20 cellular contexts compared by ENCODE assay signal in the genomic region with DNA sequence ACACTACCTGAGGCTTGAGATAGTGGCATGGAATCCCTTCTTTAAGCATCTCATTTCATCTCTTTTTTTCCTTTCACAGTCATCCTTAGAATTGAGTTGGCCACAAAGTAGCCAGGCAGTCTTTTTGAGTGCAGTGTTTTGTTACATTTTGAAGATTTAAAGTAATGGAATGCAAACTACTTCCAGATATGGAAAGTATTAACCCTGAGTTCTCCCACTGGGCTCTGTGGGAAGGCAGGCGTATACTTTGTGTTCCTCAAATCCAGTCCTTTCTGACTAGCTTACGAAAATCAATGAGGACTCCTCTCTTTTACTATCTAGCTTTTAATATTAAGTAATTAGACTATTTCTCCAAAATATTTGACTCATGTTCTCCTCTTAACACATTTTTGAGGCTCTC. TPM values are rescaled to one million over a fixed set of nuclear protein-coding genes. Genes with fewer than 3 reads are reported as not detected.
A peak's percentile ranks its signal among the peaks of the same experiment; 100 is the strongest.
DNase-seq lines count a peak whose midpoint lies in the region; ATAC-seq and TF ChIP-seq lines count a peak whose summit lies in the region.
"Had no signal": no experiment of that assay in that cellular context is flagged by ENCODE, and none has a peak within 500 bp of the region (broad histone marks: within the 10 kb centered on the region; RNA-seq: fewer than 3 reads in every experiment).

No MANE protein-coding gene starts in this region.

- TF ChIP-seq CTCF in DND-41 (IDR thresholded peaks at IDR 0.05; ENCODE audit: borderline replicate concordance, extremely low read depth, low read length, poor library complexity, severe bottlenecking) (no peak), OCI-LY3 (IDR thresholded peaks at IDR 0.05; ENCODE audit: low read depth, low read length) (no peak), chondrocyte (IDR thresholded peaks at IDR 0.05) (no peak), neural progenitor cell (IDR thresholded peaks at IDR 0.05) (no peak)

- H3K9ac ChIP-seq in DND-41 (ENCODE audit: low read depth, low read length): no peak overlapping the region
- H3K9ac ChIP-seq in OCI-LY3 (ENCODE audit: low read length): no peak overlapping the region
- H3K9ac ChIP-seq in neural progenitor cell: no peak overlapping the region
- H3K9ac ChIP-seq: KMS-11 had no signal

- H3K4me1 Mint-ChIP-seq in chondrocyte (ENCODE audit: low read depth): peaks cover 27% of the 10 kb centered on the region
- H3K4me1 Mint-ChIP-seq in neural progenitor cell: peaks cover 10% of the 10 kb centered on the region
- H3K4me1 Mint-ChIP-seq: CD4-positive, CD25-positive, alpha-beta regulatory T cell had no signal

- H3K36me3 ChIP-seq in DND-41 (ENCODE audit: insufficient read depth, low read length) (no peaks in the 10 kb centered on the region), OCI-LY3 (replicated peaks; ENCODE audit: low read depth, low read length) (no peaks in the 10 kb centered on the region), neural progenitor cell (no peaks in the 10 kb centered on the region)
- H3K36me3 ChIP-seq: BE2C, HAP-1 had no signal

- DNase-seq in DND-41 (no peak), chondrocyte (ENCODE audit: low spot score) (no peak), neural progenitor cell (ENCODE audit: low spot score) (no peak), kidney tubule cell (ENCODE audit: low spot score) (no peak), NCI-H1436 (lab: John Stamatoyannopoulos, UW) (no peak), left cardiac atrium (no peak)
- DNase-seq: BE2C; CD4-positive, CD25-positive, alpha-beta regulatory T cell; COR-L47; DMS 273 treated with DMSO at 0.1 percent for 48 hours; GDM1; NCI-H1417 treated with DMSO at 0.1 percent for 48 hours; NCI-H1930; NCI-H345; NCI-H524 treated with DMSO at 0.1 percent for 48 hours had no signal

- H3K27ac Mint-ChIP-seq in chondrocyte (ENCODE audit: unreplicated experiment): peak overlapping the region; percentile 71
- peak overlapping the region; percentile 0 for H3K27ac Mint-ChIP-seq in neural progenitor cell
- H3K27ac Mint-ChIP-seq: CD4-positive, CD25-positive, alpha-beta regulatory T cell had no signal

- H3F3A ChIP-seq in neural progenitor cell (ENCODE audit: low read depth): no peaks in the 10 kb centered on the region

- no peaks in the 10 kb centered on the region for H4K20me1 ChIP-seq in DND-41 (ENCODE audit: insufficient read depth, low read length)
- H4K20me1 ChIP-seq in OCI-LY3 (ENCODE audit: insufficient read depth, low read length): no peaks in the 10 kb centered on the region
- H4K20me1 ChIP-seq in neural progenitor cell (ENCODE audit: low read depth): no peaks in the 10 kb centered on the region

- intact Hi-C loops in left cardiac atrium (cut with DNase I): no loop called here

- H3K4me3 Mint-ChIP-seq in chondrocyte (ENCODE audit: unreplicated experiment): no peak overlapping the region
- no peak overlapping the region for H3K4me3 Mint-ChIP-seq in neural progenitor cell
- H3K4me3 Mint-ChIP-seq: CD4-positive, CD25-positive, alpha-beta regulatory T cell had no signal

- H3K4me2 ChIP-seq in DND-41 (ENCODE audit: insufficient read depth, low read length) (no peak overlapping the region), OCI-LY3 (ENCODE audit: low read length) (no peak overlapping the region), neural progenitor cell (no peak overlapping the region)
- H3K4me2 ChIP-seq: KMS-11 had no signal

- H3K27me3 Mint-ChIP-seq in chondrocyte (ENCODE audit: low read depth) (no peaks in the 10 kb centered on the region), neural progenitor cell (ENCODE audit: insufficient read depth, low read depth) (no peaks in the 10 kb centered on the region)
- H3K27me3 Mint-ChIP-seq: CD4-positive, CD25-positive, alpha-beta regulatory T cell had no signal

- H3K4me1 ChIP-seq in DND-41 (ENCODE audit: insufficient read depth, low read length): no peaks in the 10 kb centered on the region
- H3K4me1 ChIP-seq in OCI-LY3 (ENCODE audit: low read length): no peaks in the 10 kb centered on the region
- H3K4me1 ChIP-seq in neural progenitor cell: peaks cover 10% of the 10 kb centered on the region
- H3K4me1 ChIP-seq: HAP-1 had no signal

- peak overlapping the region; percentile 25; the same call in 1 of the 2 replicates for H2AFZ ChIP-seq in DND-41 (ENCODE audit: low read depth, low read length)
- peak overlapping the region; percentile 37; the same call in 1 of the 2 replicates for H2AFZ ChIP-seq in OCI-LY3 (ENCODE audit: low read depth, low read length)
- peak overlapping the region; percentile 45 for H2AFZ ChIP-seq in neural progenitor cell (replicated peaks)

- peaks cover 2% of the 10 kb centered on the region for H3K9me3 ChIP-seq in DND-41 (ENCODE audit: insufficient read depth, low read length, severe bottlenecking)
- H3K9me3 ChIP-seq in OCI-LY3 (ENCODE audit: insufficient read depth, low read length): no peaks in the 10 kb centered on the region
- no peaks in the 10 kb centered on the region for H3K9me3 ChIP-seq in neural progenitor cell (ENCODE audit: low read depth)
- H3K9me3 ChIP-seq: BE2C, HAP-1 had no signal

- no peak overlapping the region for H3K27ac ChIP-seq in DND-41 (ENCODE audit: low read length)
- no peak overlapping the region for H3K27ac ChIP-seq in OCI-LY3 (ENCODE audit: low read length)
- no peak overlapping the region for H3K27ac ChIP-seq in neural progenitor cell
- H3K27ac ChIP-seq: KMS-11 had no signal

- H3K9me3 Mint-ChIP-seq in chondrocyte (ENCODE audit: low read depth): no peaks in the 10 kb centered on the region
- H3K9me3 Mint-ChIP-seq in neural progenitor cell: no peaks in the 10 kb centered on the region

- no peak for ATAC-seq in DND-41 (ENCODE audit: insufficient read depth, low read depth)
- no peak for ATAC-seq in GM19324 (IDR thresholded peaks at IDR 0.05; ENCODE audit: low FRiP score, unreplicated experiment)
- ATAC-seq in left cardiac atrium: no peak
- ATAC-seq: HepG2 had no signal

- H3K27me3 ChIP-seq in DND-41 (ENCODE audit: insufficient read depth, low read length, poor library complexity) (no peaks in the 10 kb centered on the region), OCI-LY3 (ENCODE audit: low read depth, low read length) (no peaks in the 10 kb centered on the region), neural progenitor cell (no peaks in the 10 kb centered on the region)
- H3K27me3 ChIP-seq: BE2C had no signal

- H3K36me3 Mint-ChIP-seq in chondrocyte (ENCODE audit: low read depth) (no peaks in the 10 kb centered on the region), neural progenitor cell (no peaks in the 10 kb centered on the region)
- H3K36me3 Mint-ChIP-seq: CD4-positive, CD25-positive, alpha-beta regulatory T cell had no signal

- H3K79me2 ChIP-seq in DND-41 (ENCODE audit: insufficient read depth, low read length): no peaks in the 10 kb centered on the region
- H3K79me2 ChIP-seq in OCI-LY3 (ENCODE audit: low read length): no peaks in the 10 kb centered on the region
- H3K79me2 ChIP-seq in neural progenitor cell (ENCODE audit: low read depth): no peaks in the 10 kb centered on the region

- H3K4me3 ChIP-seq in DND-41 (ENCODE audit: low read depth in 1 of 2, low read length in 2 of 2): no peak overlapping the region
- no peak overlapping the region for H3K4me3 ChIP-seq in OCI-LY3 (ENCODE audit: low read length)
- no peak overlapping the region for H3K4me3 ChIP-seq in neural progenitor cell
- H3K4me3 ChIP-seq: HAP-1 had no signal

RNA-seq across cellular contexts. Expression of a gene that starts 29.9 kb away (rescaled TPM):
- 30.2 to 69.6 TPM (median 30.5 TPM) in 3 replicates for total RNA-seq in chondrocyte
- total RNA-seq in neural progenitor cell (ENCODE audit: low replicate concordance): 0.15 and 0.46 TPM in 2 replicates
- total RNA-seq in left cardiac atrium: under 1 TPM; 0.32 to 0.39 TPM
- total RNA-seq: CD4-positive, CD25-positive, alpha-beta regulatory T cell; HepG2 had no signal

Comparison
In these comparisons a context has a peak if more than half of its experiments do, and no peak if none do; other contexts are left out.
1. RNA of a gene that starts 29.9 kb away (total RNA-seq): 30.2 to 69.6 TPM in chondrocyte; 0.32 to 0.39 TPM in left cardiac atrium and 0.15 to 0.46 TPM in neural progenitor cell; every median in the first group is over 10 times any median in the second.
2. Peak in every context shown above with its lines, with median percentiles within 50 percentile points of each other: H2AFZ ChIP-seq.